Comparison of ENCODE assay signal across 15 cellular contexts in the genomic region with DNA sequence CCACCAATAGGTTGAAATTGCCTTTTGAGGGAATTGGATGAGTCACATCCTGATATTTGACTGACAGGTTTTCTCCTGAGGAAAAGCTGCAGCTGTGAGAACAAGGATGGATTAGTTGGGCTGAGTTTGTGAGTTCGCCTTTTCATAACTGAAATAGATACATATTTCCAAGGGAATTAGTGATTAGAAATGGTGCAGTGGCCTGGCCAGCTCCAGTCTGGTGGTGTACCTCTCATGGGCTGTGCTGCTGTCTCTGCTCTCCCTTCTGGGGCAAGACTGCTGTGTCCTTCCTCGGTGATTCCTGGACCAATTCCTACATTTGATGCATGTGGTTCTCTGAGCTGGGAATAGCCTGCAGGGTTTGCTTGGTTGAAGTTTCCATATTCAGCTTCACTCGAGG.
DNase-seq lines count a peak whose midpoint lies in the region; ATAC-seq and TF ChIP-seq lines count a peak whose summit lies in the region.
"Had no signal": no experiment of that assay in that cellular context is flagged by ENCODE, and none has a peak within 500 bp of the region (broad histone marks: within the 10 kb centered on the region; RNA-seq: fewer than 3 reads in every experiment).

No MANE protein-coding gene starts in this region.

- no peak for TF ChIP-seq RAD21 in neural cell (conservative IDR thresholded peaks at IDR 0.05)

- H3K4me3 ChIP-seq in BLaER1 (no peak overlapping the region), neural cell (ENCODE audit: low read length) (no peak overlapping the region)
- H3K4me3 ChIP-seq: GM23248, HAP-1 had no signal

- H3K9ac ChIP-seq in BLaER1: no peak overlapping the region
- H3K9ac ChIP-seq in neural cell (ENCODE audit: low read length): no peak overlapping the region
- H3K9ac ChIP-seq: GM23248 had no signal

- H3K36me3 ChIP-seq in BLaER1 (no peaks in the 10 kb centered on the region), neural cell (ENCODE audit: insufficient read depth, low read length) (no peaks in the 10 kb centered on the region)
- H3K36me3 ChIP-seq: HAP-1 had no signal

- H3K9me3 ChIP-seq in BLaER1 (no peaks in the 10 kb centered on the region), neural cell (ENCODE audit: low read length) (no peaks in the 10 kb centered on the region)
- H3K9me3 ChIP-seq: HAP-1 had no signal

- TF ChIP-seq CTCF in neural cell (IDR thresholded peaks at IDR 0.05; ENCODE audit: poor library complexity, severe bottlenecking): no peak

- DNase-seq in COLO829 (ENCODE audit: low spot score): peak; percentile 41
- peak; percentile 8 for DNase-seq in SW480 (ENCODE audit: low spot score)
- DNase-seq in UCSD-AML1 (lab: John Stamatoyannopoulos, UW; ENCODE audit: unreplicated experiment): no peak
- no peak for DNase-seq in G401 (ENCODE audit: low spot score)
- DNase-seq: AML-193; CD8-positive, alpha-beta T cell; COR-L47; DMS 273 treated with DMSO at 0.1 percent for 48 hours; DMS79; GF-D8 had no signal

- H3K79me2 ChIP-seq in neural cell (replicated peaks; ENCODE audit: insufficient read depth, low read length): no peaks in the 10 kb centered on the region

- H3K4me2 ChIP-seq in BLaER1: peak overlapping the region; percentile 17
- no peak overlapping the region for H3K4me2 ChIP-seq in neural cell (ENCODE audit: low read length)

- H2AFZ ChIP-seq in neural cell (ENCODE audit: low read depth, low read length): no peak overlapping the region
- H2AFZ ChIP-seq: GM23248 had no signal

- ATAC-seq in GM21360 (IDR thresholded peaks at IDR 0.05; ENCODE audit: unreplicated experiment): no peak
- ATAC-seq: CD8-positive, alpha-beta T cell had no signal

- no peak overlapping the region for H3K27ac ChIP-seq in BLaER1
- peak overlapping the region; percentile 38 for H3K27ac ChIP-seq in neural cell (ENCODE audit: low read length)
- H3K27ac ChIP-seq: GM23248 had no signal

- H3K27me3 ChIP-seq in BLaER1 (no peaks in the 10 kb centered on the region), neural cell (ENCODE audit: insufficient read depth, low read depth, low read length) (no peaks in the 10 kb centered on the region)

- H3K9me2 ChIP-seq in neural cell (ENCODE audit: insufficient read depth, low read length): no peaks in the 10 kb centered on the region

- peaks cover 38% of the 10 kb centered on the region for H3K4me1 ChIP-seq in BLaER1

- in situ Hi-C loops in G401 (cut with HindIII; ENCODE audit: low sequenced_read_pairs): no loop called here

- TF ChIP-seq EP300 in neural cell (conservative IDR thresholded peaks at IDR 0.05; ENCODE audit: poor library complexity, severe bottlenecking): no peak

- no peaks in the 10 kb centered on the region for H4K20me1 ChIP-seq in BLaER1
- H4K20me1 ChIP-seq in neural cell (ENCODE audit: insufficient read depth): no peaks in the 10 kb centered on the region

- H3F3A ChIP-seq in neural cell (ENCODE audit: insufficient read depth, low read length, poor library complexity, severe bottlenecking): no peaks in the 10 kb centered on the region

TF ChIP-seq in neural cell, 6 proteins besides CTCF, POLR2A, EP300 and RAD21:
- TF ChIP-seq POLR2AphosphoS5 (IDR thresholded peaks at IDR 0.05) (no peak), MXI1 (conservative IDR thresholded peaks at IDR 0.05; ENCODE audit: poor library complexity, severe bottlenecking) (no peak)

Comparison
In these comparisons a context has a peak if more than half of its experiments do, and no peak if none do; other contexts are left out.
1. DNase-seq: peak in COLO829 (single experiment) and SW480 (single experiment); none in UCSD-AML1 (single experiment) and G401 (single experiment).